ENCODE assay signal across 20 cellular contexts in genomic region chr19:16514383-16515019, GRCh38. TPM values are rescaled to one million over a fixed set of nuclear protein-coding genes. Genes with fewer than 3 reads are reported as not detected.
DNase-seq lines count a peak whose midpoint lies in the region; ATAC-seq and TF ChIP-seq lines count a peak whose summit lies in the region.
"Had no signal": no experiment of that assay in that cellular context is flagged by ENCODE, and none has a peak within 500 bp of the region (broad histone marks: within the 10 kb centered on the region; RNA-seq: fewer than 3 reads in every experiment).

No MANE protein-coding gene starts in this region.

- no peaks in the 10 kb centered on the region for H3K27me3 Mint-ChIP-seq in WTC11 (ENCODE audit: low read depth)
- H3K27me3 Mint-ChIP-seq: activated CD4-positive, alpha-beta T cell treated with anti-CD3 and anti-CD28 coated beads for 36 hours; activated naive CD4-positive, alpha-beta T cell treated with anti-CD3 and anti-CD28 coated beads, Interleukin-2, amount 10 ng/mL, durations not matched to agents 7 days and 5 days had no signal

- no peaks in the 10 kb centered on the region for H3K4me1 Mint-ChIP-seq in WTC11
- H3K4me1 Mint-ChIP-seq: activated CD4-positive, alpha-beta T cell treated with anti-CD3 and anti-CD28 coated beads for 36 hours; activated naive CD4-positive, alpha-beta T cell treated with anti-CD3 and anti-CD28 coated beads, Interleukin-2, amount 10 ng/mL, durations not matched to agents 7 days and 5 days had no signal

- no peaks in the 10 kb centered on the region for H3K27me3 ChIP-seq in osteoblast (ENCODE audit: insufficient read depth, low read length)
- H3K27me3 ChIP-seq: tibial artery had no signal

- no peak overlapping the region for H3K4me2 ChIP-seq in osteoblast (ENCODE audit: insufficient read depth, low read length)
- H3K4me2 ChIP-seq: SK-N-SH, smooth muscle cell had no signal

- no peak overlapping the region for H3K27ac Mint-ChIP-seq in WTC11
- H3K27ac Mint-ChIP-seq: activated CD4-positive, alpha-beta T cell treated with anti-CD3 and anti-CD28 coated beads for 36 hours; activated naive CD4-positive, alpha-beta T cell treated with anti-CD3 and anti-CD28 coated beads, Interleukin-2, amount 10 ng/mL, durations not matched to agents 7 days and 5 days; natural killer cell had no signal

- CTCF ChIA-PET in WTC11 (lab: Charles Lee): interaction anchor here (0.6 to 4.5 kb wide), 7 partner anchors 17 to 97 kb away, joined by 3 to 43 read pairs (median 6); partner anchors contain the start of genes C19orf44 and CALR3

- H3K36me3 Mint-ChIP-seq in WTC11: peaks cover 30% of the 10 kb centered on the region
- H3K36me3 Mint-ChIP-seq: natural killer cell had no signal

- ATAC-seq in WTC11: peak; percentile 85
- no peak for ATAC-seq in HG03457 (IDR thresholded peaks at IDR 0.05; ENCODE audit: unreplicated experiment)
- ATAC-seq in HG03432 (IDR thresholded peaks at IDR 0.05; ENCODE audit: unreplicated experiment): no peak
- ATAC-seq: activated CD4-positive, alpha-beta T cell treated with anti-CD3 and anti-CD28 coated beads for 36 hours had no signal

- H3K4me1 ChIP-seq in osteoblast (ENCODE audit: insufficient read depth, low read length): no peaks in the 10 kb centered on the region
- H3K4me1 ChIP-seq: tibial artery had no signal

- peaks cover 47% of the 10 kb centered on the region for H3K36me3 ChIP-seq in osteoblast (ENCODE audit: insufficient read depth, low read length)

- no peak overlapping the region for H2AFZ ChIP-seq in osteoblast (ENCODE audit: low read length)

- DNase-seq in HuH-7.5 (ENCODE audit: low spot score): peak; percentile 27
- peak; percentile 36 for DNase-seq in WTC11 (ENCODE audit: low spot score)
- DNase-seq in osteoblast (ENCODE audit: insufficient read length, low spot score, missing footprints): peak; percentile 55
- DNase-seq: activated CD4-positive, alpha-beta T cell treated with anti-CD3 and anti-CD28 coated beads for 36 hours; activated CD8-positive, alpha-beta memory T cell treated with anti-CD3 and anti-CD28 coated beads, Interleukin-2, amount 50 U/mL, for 48 hours; activated naive CD4-positive, alpha-beta T cell treated with anti-CD3 and anti-CD28 coated beads, Interleukin-2, amount 10 ng/mL, durations not matched to agents 7 days and 5 days; DMS 273 treated with DMSO at 0.1 percent for 48 hours; immature natural killer cell; mammary epithelial cell; natural killer cell; NCI-H1930; NCI-H510A treated with DMSO at 0.1 percent for 48 hours; SK-N-SH; T1000; tibial artery had no signal

- H3K27ac ChIP-seq in osteoblast (ENCODE audit: low read depth, low read length): no peak overlapping the region
- H3K27ac ChIP-seq: epithelial cell of prostate, tibial artery had no signal

- POLR2A ChIA-PET in WTC11 (lab: Charles Lee): no interaction called here

- H3K4me3 ChIP-seq in osteoblast (ENCODE audit: insufficient read depth, low read length): no peak overlapping the region
- H3K4me3 ChIP-seq: smooth muscle cell, tibial artery had no signal

- no peak overlapping the region for H3K4me3 Mint-ChIP-seq in WTC11
- H3K4me3 Mint-ChIP-seq: activated CD4-positive, alpha-beta T cell treated with anti-CD3 and anti-CD28 coated beads for 36 hours; activated naive CD4-positive, alpha-beta T cell treated with anti-CD3 and anti-CD28 coated beads, Interleukin-2, amount 10 ng/mL, durations not matched to agents 7 days and 5 days; immature natural killer cell; natural killer cell had no signal

- TF ChIP-seq CTCF in WTC11 (IDR thresholded peaks at IDR 0.05) (no peak), osteoblast (IDR thresholded peaks at IDR 0.05; ENCODE audit: extremely low read depth, low read depth, low read length) (no peak)

- H3K9me3 ChIP-seq in osteoblast (ENCODE audit: low read depth, low read length): no peaks in the 10 kb centered on the region
- H3K9me3 ChIP-seq: SK-N-SH, tibial artery had no signal

- peaks cover 4% of the 10 kb centered on the region for H4K20me1 ChIP-seq in osteoblast (ENCODE audit: insufficient read depth, low read length)

- H3K79me2 ChIP-seq in osteoblast (ENCODE audit: insufficient read depth, low read length): no peaks in the 10 kb centered on the region

- H3K9me3 Mint-ChIP-seq in WTC11: no peaks in the 10 kb centered on the region
- H3K9me3 Mint-ChIP-seq: activated naive CD4-positive, alpha-beta T cell treated with anti-CD3 and anti-CD28 coated beads, Interleukin-2, amount 10 ng/mL, durations not matched to agents 7 days and 5 days; immature natural killer cell; natural killer cell had no signal

TF ChIP-seq in WTC11, 78 proteins besides CTCF, POLR2A, EP300 and RAD21 (continues in another document):
- TF ChIP-seq PRDM15 (CRISPR knock-in tag; IDR thresholded peaks at IDR 0.05) (no peak), TEAD1 (CRISPR knock-in tag; IDR thresholded peaks at IDR 0.05) (no peak), ZNF396 (CRISPR knock-in tag; IDR thresholded peaks at IDR 0.05; ENCODE audit: borderline replicate concordance) (no peak), NFATC4 (CRISPR knock-in tag; IDR thresholded peaks at IDR 0.05) (no peak), ZNF263 (CRISPR knock-in tag; IDR thresholded peaks at IDR 0.05; ENCODE audit: low read depth) (no peak), RELA (CRISPR knock-in tag; IDR thresholded peaks at IDR 0.05; ENCODE audit: borderline replicate concordance) (no peak), OVOL2 (CRISPR knock-in tag; IDR thresholded peaks at IDR 0.05; ENCODE audit: borderline replicate concordance) (no peak), ATF2 (CRISPR knock-in tag; IDR thresholded peaks at IDR 0.05; ENCODE audit: borderline replicate concordance, low read depth) (no peak), JAZF1 (CRISPR knock-in tag; IDR thresholded peaks at IDR 0.05) (no peak), KAT7 (CRISPR knock-in tag; IDR thresholded peaks at IDR 0.05; ENCODE audit: borderline replicate concordance) (no peak)
- TF ChIP-seq, protein P1, sequence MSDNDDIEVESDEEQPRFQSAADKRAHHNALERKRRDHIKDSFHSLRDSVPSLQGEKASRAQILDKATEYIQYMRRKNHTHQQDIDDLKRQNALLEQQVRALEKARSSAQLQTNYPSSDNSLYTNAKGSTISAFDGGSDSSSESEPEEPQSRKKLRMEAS (CRISPR knock-in tag; IDR thresholded peaks at IDR 0.05): no peak

RNA-seq across cellular contexts. Expression of gene C19orf44, which starts 18.3 kb away (rescaled TPM):
- total RNA-seq in WTC11 (2021) (3.4 to 4.8 TPM (median 4.1 TPM) in 3 replicates), osteoblast (7.2 and 7.7 TPM in 2 replicates)

RNA-seq across cellular contexts. Expression of gene CALR3, which starts 18.5 kb away (rescaled TPM):
- total RNA-seq in WTC11 (2021): 0.21 to 0.87 TPM (median 0.50 TPM) in 3 replicates
- total RNA-seq in osteoblast: not detected in 2 replicates
- total RNA-seq: activated CD4-positive, alpha-beta T cell treated with anti-CD3 and anti-CD28 coated beads for 36 hours; mammary epithelial cell; natural killer cell; posterior vena cava; smooth muscle cell had no signal

RNA-seq across cellular contexts. Expression of gene CHERP, which starts 27.7 kb away (rescaled TPM):
- total RNA-seq in WTC11 (2021) (67.4 to 98.7 TPM (median 75.8 TPM) in 3 replicates), osteoblast (5.8 and 6.5 TPM in 2 replicates)

RNA-seq across cellular contexts. Expression of gene EPS15L1, which starts 42.7 kb away (rescaled TPM):
- 37.9 to 44.8 TPM (median 39.1 TPM) in 3 replicates for total RNA-seq in WTC11 (2021)
- total RNA-seq in osteoblast: 13.8 and 15.2 TPM in 2 replicates

RNA-seq across cellular contexts. Expression of gene SLC35E1, which starts 57.7 kb away (rescaled TPM):
- total RNA-seq in WTC11 (2021) (27.5 to 28.5 TPM (median 28.0 TPM) in 3 replicates), osteoblast (38.0 and 41.5 TPM in 2 replicates)
